ENCODE assay signal across 15 cellular contexts in the genomic region with DNA sequence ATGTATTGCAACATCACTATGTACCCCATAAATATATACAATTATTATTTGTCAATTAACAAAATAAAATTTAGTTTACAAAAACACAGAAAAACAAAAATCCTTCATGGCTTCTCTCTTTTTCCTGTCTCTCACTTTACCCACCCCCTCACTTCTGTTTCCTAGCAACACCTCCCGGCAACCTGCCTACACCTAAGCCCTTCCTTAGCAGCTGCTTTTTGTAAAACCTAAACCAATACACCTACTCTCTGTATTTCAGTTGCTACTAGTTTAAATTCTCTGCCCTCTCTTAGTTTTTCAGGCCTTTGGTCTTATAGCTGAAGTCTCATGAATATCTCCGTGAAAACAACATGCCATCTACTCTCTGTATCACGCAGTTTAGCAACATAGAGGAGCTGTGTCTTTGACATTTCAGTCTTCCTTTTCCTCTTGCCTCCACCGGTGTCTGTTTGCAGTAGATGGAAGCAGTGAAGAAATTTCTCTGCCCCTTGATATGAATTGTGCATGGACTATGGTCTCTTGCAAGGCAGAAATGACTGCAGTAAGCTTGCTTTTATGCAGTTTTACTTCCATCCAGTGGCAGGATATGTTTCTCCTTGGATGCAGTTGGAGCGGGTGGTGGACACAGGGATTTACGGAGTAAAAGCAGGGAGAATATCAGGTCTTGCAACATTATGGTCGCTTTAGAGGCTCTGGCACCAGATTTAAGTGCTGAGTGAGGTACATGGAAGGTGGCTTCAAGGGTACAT. TPM values are rescaled to one million over a fixed set of nuclear protein-coding genes. Genes with fewer than 3 reads are reported as not detected.
DNase-seq lines count a peak whose midpoint lies in the region; ATAC-seq and TF ChIP-seq lines count a peak whose summit lies in the region.
"Had no signal": no experiment of that assay in that cellular context is flagged by ENCODE, and none has a peak within 500 bp of the region (broad histone marks: within the 10 kb centered on the region; RNA-seq: fewer than 3 reads in every experiment).

No MANE protein-coding gene starts in this region.

- H3K27me3 Mint-ChIP-seq in activated T-helper 17 cell treated with anti-CD3 and anti-CD28 coated beads, Interleukin-2, amount 50 U/mL, for 72 hours: peaks cover 16% of the 10 kb centered on the region

- H3K4me3 ChIP-seq in brain microvascular endothelial cell (ENCODE audit: low read depth, low read length): no peak overlapping the region
- H3K4me3 ChIP-seq: breast epithelium had no signal

- no peak overlapping the region for H3K27ac Mint-ChIP-seq in activated T-helper 17 cell treated with anti-CD3 and anti-CD28 coated beads, Interleukin-2, amount 50 U/mL, for 72 hours
- H3K27ac Mint-ChIP-seq: activated B cell treated with CpG ODN at 0.5 μM for 24 hours; CD14-positive monocyte; stimulated activated naive CD8-positive, alpha-beta T cell treated with anti-CD3 and anti-CD28 coated beads, Interleukin-15, Interleukin-2, amounts not matched to agents 100 ng/mL and 50 ng/mL, for 24 hours had no signal

- in situ Hi-C loops in brain microvascular endothelial cell (cut with HindIII; ENCODE audit: low pct_ligation_motif_present, low sequenced_read_pairs): no loop called here

- H3K9me3 Mint-ChIP-seq in activated T-helper 17 cell treated with anti-CD3 and anti-CD28 coated beads, Interleukin-2, amount 50 U/mL, for 72 hours: no peaks in the 10 kb centered on the region

- peaks cover 6% of the 10 kb centered on the region for H3K4me1 Mint-ChIP-seq in activated T-helper 17 cell treated with anti-CD3 and anti-CD28 coated beads, Interleukin-2, amount 50 U/mL, for 72 hours
- H3K4me1 Mint-ChIP-seq: activated B cell treated with CpG ODN at 0.5 μM for 24 hours, CD14-positive monocyte had no signal

- no peaks in the 10 kb centered on the region for H3K36me3 Mint-ChIP-seq in activated T-helper 17 cell treated with anti-CD3 and anti-CD28 coated beads, Interleukin-2, amount 50 U/mL, for 72 hours (ENCODE audit: low read depth)
- H3K36me3 Mint-ChIP-seq: CD14-positive monocyte had no signal

- no peaks in the 10 kb centered on the region for H3K27me3 ChIP-seq in brain microvascular endothelial cell (replicated peaks)
- H3K27me3 ChIP-seq: breast epithelium had no signal

- no peaks in the 10 kb centered on the region for H3K36me3 ChIP-seq in brain microvascular endothelial cell (replicated peaks)
- H3K36me3 ChIP-seq: breast epithelium had no signal

- no peak overlapping the region for H3K27ac ChIP-seq in brain microvascular endothelial cell
- H3K27ac ChIP-seq: breast epithelium had no signal

- DNase-seq in DMS79 (lab: John Stamatoyannopoulos, UW): peak; percentile 46
- peak; percentile 17 to 91 (median 87) for DNase-seq in NCI-H1417 (lab: John Stamatoyannopoulos, UW)
- DNase-seq in left kidney (ENCODE audit: low read depth, low spot score): peak; percentile 44
- DNase-seq in activated CD8-positive, alpha-beta memory T cell treated with anti-CD3 and anti-CD28 coated beads for 24 hours: no peak
- DNase-seq in brain microvascular endothelial cell: no peak
- no peak for DNase-seq in NCI-H2029 treated with DMSO at 0.1 percent for 48 hours (lab: John Stamatoyannopoulos, UW)
- no peak for DNase-seq in stimulated activated naive CD8-positive, alpha-beta T cell treated with anti-CD3 and anti-CD28 coated beads, Interleukin-15, Interleukin-2, amounts not matched to agents 100 U/mL and 50 U/mL, for 24 hours
- DNase-seq: activated B cell treated with CpG ODN at 0.5 μM for 24 hours; Karpas-422; stimulated activated CD4-positive, alpha-beta T cell treated with anti-CD3 and anti-CD28 coated beads, Interleukin-4, amount 100 ng/mL, for 4 hours had no signal

- no peak for TF ChIP-seq CTCF in brain microvascular endothelial cell (IDR thresholded peaks at IDR 0.05; ENCODE audit: low read depth, low read length, missing control alignments)

- ATAC-seq in activated T-helper 17 cell treated with anti-CD3 and anti-CD28 coated beads, Interleukin-2, amount 50 U/mL, for 72 hours (replicated peaks): peak; percentile 50
- no peak for ATAC-seq in stimulated activated naive CD8-positive, alpha-beta T cell treated with anti-CD3 and anti-CD28 coated beads, Interleukin-15, Interleukin-2, amounts not matched to agents 100 U/mL and 50 U/mL, for 24 hours
- ATAC-seq: SK-N-SH treated with all-trans-retinoic acid at 6 μM for 48 hours had no signal

- no peak overlapping the region for H3K4me3 Mint-ChIP-seq in activated T-helper 17 cell treated with anti-CD3 and anti-CD28 coated beads, Interleukin-2, amount 50 U/mL, for 72 hours
- H3K4me3 Mint-ChIP-seq: activated B cell treated with CpG ODN at 0.5 μM for 24 hours; CD14-positive monocyte; stimulated activated naive CD8-positive, alpha-beta T cell treated with anti-CD3 and anti-CD28 coated beads, Interleukin-15, Interleukin-2, amounts not matched to agents 100 ng/mL and 50 ng/mL, for 24 hours had no signal

RNA-seq across cellular contexts. Expression of a gene that starts 42.0 kb away (rescaled TPM):
- total RNA-seq in activated T-helper 17 cell treated with anti-CD3 and anti-CD28 coated beads, Interleukin-2, amount 50 U/mL, for 72 hours: 10 to 100 TPM; 14.0 to 42.8 TPM

Comparison
In these comparisons a context has a peak if more than half of its experiments do, and no peak if none do; other contexts are left out.
1. DNase-seq: peak in DMS79 (single experiment), NCI-H1417 (3 of 3) and left kidney (single experiment); none in activated CD8-positive, alpha-beta memory T cell treated with anti-CD3 and anti-CD28 coated beads for 24 hours (single experiment), brain microvascular endothelial cell (single experiment), NCI-H2029 treated with DMSO at 0.1 percent for 48 hours (single experiment) and stimulated activated naive CD8-positive, alpha-beta T cell treated with anti-CD3 and anti-CD28 coated beads, Interleukin-15, Interleukin-2, amounts not matched to agents 100 U/mL and 50 U/mL, for 24 hours (single experiment).